ENCODE assay signal across 8 cellular contexts in genomic region chr19:18109731-18110671, GRCh38. TPM values are rescaled to one million over a fixed set of nuclear protein-coding genes. Genes with fewer than 3 reads are reported as not detected.
DNase-seq lines count a peak whose midpoint lies in the region; ATAC-seq, FAIRE-seq and TF ChIP-seq lines count a peak whose summit lies in the region.

No MANE protein-coding gene starts in this region.

- no peak for DNase-seq in GM19239 (ENCODE audit: insufficient read length, low spot score)
- DNase-seq in T-cell: peak in 12 of 34 experiments; percentile 12 to 54 (median 42)
- no peak for DNase-seq in chondrocyte (ENCODE audit: low spot score)
- DNase-seq in HepG2 (ENCODE audit: low spot score): peak; percentile 29
- DNase-seq in stimulated activated CD8-positive, alpha-beta memory T cell treated with anti-CD3 and anti-CD28 coated beads, Interleukin-2, amount 100 ng/mL, for 48 hours (ENCODE audit: low read depth in 2 of 2): peak; percentile 40 to 51
- no peak for DNase-seq in NCI-H524 treated with DMSO at 0.1 percent for 48 hours (lab: John Stamatoyannopoulos, UW)

- no TSS peak for BruUV-seq in HepG2 (replicated peaks; lab: Mats Ljungman, UMichigan)

- no peaks in the 10 kb centered on the region for H4K20me1 ChIP-seq in HepG2 (ENCODE audit: insufficient read depth, low read length)

- H3K4me1 Mint-ChIP-seq in T-cell (peaks cover 23 to 33% (median 32%) of the 10 kb centered on the region in 3 donors), chondrocyte (ENCODE audit: low read depth) (peaks cover 12% of the 10 kb centered on the region)

- FAIRE-seq in GM19239 (lab: Jason Lieb, UNC): peak; percentile 54
- FAIRE-seq in HepG2 (lab: Jason Lieb, UNC): no peak

- H2AFZ ChIP-seq in ACC112 (ENCODE audit: low read length, unreplicated experiment): peak overlapping the region; percentile 38
- H2AFZ ChIP-seq in HepG2 (ENCODE audit: low read length): no peak overlapping the region

- H3K27me3 ChIP-seq in ACC112 (ENCODE audit: insufficient read depth, low read length): no peaks in the 10 kb centered on the region
- no peaks in the 10 kb centered on the region for H3K27me3 ChIP-seq in HepG2 (ENCODE audit: control insufficient read depth in 1 of 2, insufficient read depth in 2 of 2, low read length in 2 of 2)

- TF ChIP-seq EP300 in HepG2 (IDR thresholded peaks at IDR 0.05; ENCODE audit: low read depth in 2 of 2, low read length in 2 of 2) (no peak), HepG2 (CRISPR knock-in tag; IDR thresholded peaks at IDR 0.05; ENCODE audit: borderline replicate concordance) (no peak)

- TF ChIP-seq CTCF in chondrocyte (IDR thresholded peaks at IDR 0.05) (peak; percentile 11), HepG2 (CRISPR knock-in tag; IDR thresholded peaks at IDR 0.05) (no peak)

- intact Hi-C loops in HepG2 (cut with micrococcal nuclease; ENCODE audit: unreplicated experiment): no loop called here

- H3K27ac Mint-ChIP-seq in T-cell (peak overlapping the region; percentile 85 to 88), chondrocyte (ENCODE audit: unreplicated experiment) (no peak overlapping the region)

- H3K9me3 ChIP-seq in HepG2 (ENCODE audit: low read length): no peaks in the 10 kb centered on the region

- in situ Hi-C loops in HepG2 (cut with HindIII; ENCODE audit: extremely low pct_ligation_motif_present, low pct_unique_long_range_greater_than_20kb): loop anchor here (5.0 kb wide), 1 partner anchor 42 kb away; the partner anchor contains the start of gene PIK3R2

- H3K9me3 Mint-ChIP-seq in T-cell (no peaks in the 10 kb centered on the region), chondrocyte (ENCODE audit: low read depth) (no peaks in the 10 kb centered on the region)

- H3K27ac ChIP-seq in ACC112 (ENCODE audit: low read depth, low read length): no peak overlapping the region
- H3K27ac ChIP-seq in HepG2 (ENCODE audit: extremely low read length, insufficient read depth, low read length): peak overlapping the region; percentile 94

- peak overlapping the region; percentile 79 for H3K9ac ChIP-seq in HepG2 (ENCODE audit: insufficient read depth, low read depth, low read length)

- TF ChIP-seq POLR2A in HepG2 (IDR thresholded peaks at IDR 0.05; ENCODE audit: insufficient read depth in 1 of 2, low read depth in 2 of 2, low read length in 2 of 2): peak; percentile 49 to 77; a peak in 2 of 4 replicates

- no peaks in the 10 kb centered on the region for H3K27me3 Mint-ChIP-seq in T-cell
- H3K27me3 Mint-ChIP-seq in chondrocyte (ENCODE audit: low read depth): no peaks in the 10 kb centered on the region

- H3K4me3 Mint-ChIP-seq in T-cell (peak overlapping the region; percentile 72 to 81 (median 77)), chondrocyte (ENCODE audit: unreplicated experiment) (peak overlapping the region; percentile 69)

- H3K36me3 Mint-ChIP-seq in T-cell: no peaks in the 10 kb centered on the region
- H3K36me3 Mint-ChIP-seq in chondrocyte (ENCODE audit: low read depth): no peaks in the 10 kb centered on the region

- POLR2A ChIA-PET in T-cell (lab: Charles Lee) (interaction anchor here in 1 of 2 donors (0.6 kb wide), 1 partner anchor 18 kb away, joined by 3 read pairs; no protein-coding TSS in a partner anchor), HepG2 (lab: Yijun Ruan, JAX) (interaction anchor here (0.6 to 2.7 kb wide), 19 partner anchors 8 to 276 kb away, joined by 3 to 18 read pairs (median 5); partner anchors contain the start of genes GDF15, IFI30, IL12RB1 and MAST3)

- ATAC-seq in T-cell (replicated peaks in 1 of 4) (peak; percentile 79 to 81 (median 80)), HepG2 (peak; percentile 87), GM18511 (IDR thresholded peaks at IDR 0.05; ENCODE audit: unreplicated experiment) (no peak)

- WGBS in HepG2 (ENCODE audit: low lambda C conversion rate): no CpG with 5 or more reads among the region's 97 CpGs

- H3K79me2 ChIP-seq in ACC112 (ENCODE audit: control insufficient read depth, insufficient read depth, low read length, unreplicated experiment) (no peaks in the 10 kb centered on the region), HepG2 (ENCODE audit: insufficient read depth, low read length) (no peaks in the 10 kb centered on the region)

- H3K4me3 ChIP-seq in ACC112 (ENCODE audit: low read depth, low read length) (peak overlapping the region; percentile 90), HepG2 (replicated peaks in 1 of 3; ENCODE audit: insufficient read depth in 1 of 3, low read depth in 2 of 3, low read length in 3 of 3) (peak overlapping the region; percentile 78 to 92 (median 88))

- no peaks in the 10 kb centered on the region for H3K36me3 ChIP-seq in ACC112 (ENCODE audit: insufficient read depth, low read length)
- H3K36me3 ChIP-seq in HepG2 (replicated peaks in 1 of 2; ENCODE audit: control insufficient read depth in 1 of 2, insufficient read depth in 2 of 2, low read length in 2 of 2): 0 out of 5 replicates have a peak, but pooled peaks cover 0 to 8% of the 10 kb centered on the region in 2 experiments

- no peaks in the 10 kb centered on the region for H3K4me1 ChIP-seq in ACC112 (ENCODE audit: control insufficient read depth, insufficient read depth, low read length, unreplicated experiment)
- H3K4me1 ChIP-seq in HepG2 (ENCODE audit: insufficient read depth, low read length): peaks cover 41% of the 10 kb centered on the region

- CTCF ChIA-PET in T-cell (lab: Charles Lee): interaction anchor here (0.6 kb wide), 3 partner anchors 9 to 303 kb away, joined by 3 to 9 read pairs (median 7); no protein-coding TSS in a partner anchor
- CTCF ChIA-PET in HepG2 (lab: Yijun Ruan, JAX; ENCODE audit: low intra/inter-chr PET ratio, low total read pairs): no interaction called here

- peak; percentile 45; the same call in 1 of the 2 replicates for TF ChIP-seq RAD21 in HepG2 (CRISPR knock-in tag; IDR thresholded peaks at IDR 0.05)

- H3K4me2 ChIP-seq in HepG2 (ENCODE audit: low read depth, low read length): peak overlapping the region; percentile 93

RNA-seq across cellular contexts. Expression of gene MAST3, which starts 12.4 kb away (rescaled TPM):
- total RNA-seq in T-cell: 10 to 100 TPM; 42.0 to 60.2 (median 53.2) TPM
- 9.7 to 10.1 TPM (median 10.0 TPM) in 3 replicates for total RNA-seq in chondrocyte
- 4.1 and 4.5 TPM in 2 replicates for total RNA-seq in HepG2 (2016; rRNA removed; fragmentation: Illumina TruSeq; extraction: Trizol)
- total RNA-seq in HepG2 (2016; cell fraction: cytosol; rRNA removed; fragmentation: Illumina TruSeq; extraction: Trizol; ENCODE audit: low read depth): 1.9 and 2.8 TPM in 2 replicates
- total RNA-seq in HepG2 (2016; cell fraction: insoluble cytoplasmic fraction; rRNA removed; fragmentation: Illumina TruSeq; extraction: Trizol): 3.6 and 4.1 TPM in 2 replicates
- 4.4 and 5.1 TPM in 2 replicates for total RNA-seq in HepG2 (2016; cell fraction: membrane; rRNA removed; fragmentation: Illumina TruSeq; extraction: Trizol)
- total RNA-seq in HepG2 (2016; cell fraction: nucleus; rRNA removed; fragmentation: Illumina TruSeq; extraction: Trizol): 5.3 and 7.5 TPM in 2 replicates
- 4.6 and 6.0 TPM in 2 replicates for polyA plus RNA-seq in HepG2 (2011; rRNA removed)
- 2.0 and 2.4 TPM in 2 replicates for polyA plus RNA-seq in HepG2 (2011; cell fraction: cytosol; rRNA removed)
- polyA plus RNA-seq in HepG2 (2011; cell fraction: nucleus; rRNA removed): 18.7 and 20.6 TPM in 2 replicates
- 5.2 and 6.4 TPM in 2 replicates for polyA plus RNA-seq in HepG2 (2012)
- 1.0 and 1.1 TPM in 2 replicates for polyA plus RNA-seq in HepG2 (2016; cell fraction: cytosol; fragmentation: Illumina TruSeq; extraction: Trizol; ENCODE audit: low read depth)
- 4.1 and 5.8 TPM in 2 replicates for polyA plus RNA-seq in HepG2 (2016; cell fraction: insoluble cytoplasmic fraction; fragmentation: Illumina TruSeq; extraction: Trizol; ENCODE audit: low read depth)
- polyA plus RNA-seq in HepG2 (2016; cell fraction: membrane; fragmentation: Illumina TruSeq; extraction: Trizol; ENCODE audit: low read depth): 2.0 and 2.2 TPM in 2 replicates
- 22.7 and 26.8 TPM in 2 replicates for polyA plus RNA-seq in HepG2 (2016; cell fraction: nucleus; fragmentation: Illumina TruSeq; extraction: Trizol; ENCODE audit: insufficient read depth, low read depth)
- polyA minus RNA-seq in HepG2 (2011; rRNA and poly(A)+ RNA removed; ENCODE audit: low replicate concordance): 3.2 and 9.3 TPM in 2 replicates
- polyA minus RNA-seq in HepG2 (2011; cell fraction: cytosol; rRNA and poly(A)+ RNA removed): 6.7 and 7.6 TPM in 2 replicates
- 7.3 and 8.5 TPM in 2 replicates for polyA minus RNA-seq in HepG2 (2011; cell fraction: nucleus; rRNA and poly(A)+ RNA removed)

RNA-seq across cellular contexts. Expression of gene IL12RB1, which starts 23.3 kb away (rescaled TPM):
- total RNA-seq in T-cell (10 to 100 TPM; 26.3 to 45.2 (median 39.3) TPM), chondrocyte (not detected in 3 replicates), HepG2 (2016; rRNA removed; fragmentation: Illumina TruSeq; extraction: Trizol) (0.04 TPM in 1 of 2 replicates, not detected in the other)
- not detected in 2 replicates for total RNA-seq in HepG2 (2016; cell fraction: cytosol; rRNA removed; fragmentation: Illumina TruSeq; extraction: Trizol; ENCODE audit: low read depth)
- 0.09 TPM in 1 of 2 replicates, not detected in the other for total RNA-seq in HepG2 (2016; cell fraction: insoluble cytoplasmic fraction; rRNA removed; fragmentation: Illumina TruSeq; extraction: Trizol)
- 0.12 TPM in 1 of 2 replicates, not detected in the other for total RNA-seq in HepG2 (2016; cell fraction: membrane; rRNA removed; fragmentation: Illumina TruSeq; extraction: Trizol)
- total RNA-seq in HepG2 (2016; cell fraction: nucleus; rRNA removed; fragmentation: Illumina TruSeq; extraction: Trizol): not detected in 2 replicates
- 0.03 and 0.13 TPM in 2 replicates for polyA plus RNA-seq in HepG2 (2011; rRNA removed)
- 0.10 and 0.19 TPM in 2 replicates for polyA plus RNA-seq in HepG2 (2011; cell fraction: cytosol; rRNA removed)
- polyA plus RNA-seq in HepG2 (2011; cell fraction: nucleus; rRNA removed): 0.27 and 0.35 TPM in 2 replicates
- 0.12 TPM in 1 of 2 replicates, not detected in the other for polyA plus RNA-seq in HepG2 (2012)
- not detected in 2 replicates for polyA plus RNA-seq in HepG2 (2016; cell fraction: cytosol; fragmentation: Illumina TruSeq; extraction: Trizol; ENCODE audit: low read depth)
- not detected in 2 replicates for polyA plus RNA-seq in HepG2 (2016; cell fraction: insoluble cytoplasmic fraction; fragmentation: Illumina TruSeq; extraction: Trizol; ENCODE audit: low read depth)
- 0.09 TPM in 1 of 2 replicates, not detected in the other for polyA plus RNA-seq in HepG2 (2016; cell fraction: membrane; fragmentation: Illumina TruSeq; extraction: Trizol; ENCODE audit: low read depth)
- polyA plus RNA-seq in HepG2 (2016; cell fraction: nucleus; fragmentation: Illumina TruSeq; extraction: Trizol; ENCODE audit: insufficient read depth, low read depth): 0.20 TPM in 1 of 2 replicates, not detected in the other
- polyA minus RNA-seq in HepG2 (2011; rRNA and poly(A)+ RNA removed; ENCODE audit: low replicate concordance): 0.12 and 0.36 TPM in 2 replicates
- polyA minus RNA-seq in HepG2 (2011; cell fraction: cytosol; rRNA and poly(A)+ RNA removed): not detected in 2 replicates
- not detected in 2 replicates for polyA minus RNA-seq in HepG2 (2011; cell fraction: nucleus; rRNA and poly(A)+ RNA removed)

RNA-seq across cellular contexts. Expression of gene PIK3R2, which starts 43.0 kb away (rescaled TPM):
- total RNA-seq in T-cell (10 to 100 TPM; 11.8 to 25.5 (median 17.6) TPM), chondrocyte (67.6 to 96.3 TPM (median 73.1 TPM) in 3 replicates), HepG2 (2016; rRNA removed; fragmentation: Illumina TruSeq; extraction: Trizol) (15.8 and 25.3 TPM in 2 replicates)
- 13.7 and 16.1 TPM in 2 replicates for total RNA-seq in HepG2 (2016; cell fraction: cytosol; rRNA removed; fragmentation: Illumina TruSeq; extraction: Trizol; ENCODE audit: low read depth)
- total RNA-seq in HepG2 (2016; cell fraction: insoluble cytoplasmic fraction; rRNA removed; fragmentation: Illumina TruSeq; extraction: Trizol): 12.5 and 18.3 TPM in 2 replicates
- 33.3 and 40.2 TPM in 2 replicates for total RNA-seq in HepG2 (2016; cell fraction: membrane; rRNA removed; fragmentation: Illumina TruSeq; extraction: Trizol)
- 14.5 and 18.4 TPM in 2 replicates for total RNA-seq in HepG2 (2016; cell fraction: nucleus; rRNA removed; fragmentation: Illumina TruSeq; extraction: Trizol)
- polyA plus RNA-seq in HepG2 (2011; rRNA removed): 18.6 and 27.2 TPM in 2 replicates
- polyA plus RNA-seq in HepG2 (2011; cell fraction: cytosol; rRNA removed): 17.0 and 21.2 TPM in 2 replicates
- 35.7 and 42.1 TPM in 2 replicates for polyA plus RNA-seq in HepG2 (2011; cell fraction: nucleus; rRNA removed)
- 39.2 and 39.3 TPM in 2 replicates for polyA plus RNA-seq in HepG2 (2012)
- polyA plus RNA-seq in HepG2 (2016; cell fraction: cytosol; fragmentation: Illumina TruSeq; extraction: Trizol; ENCODE audit: low read depth): 8.4 and 11.9 TPM in 2 replicates
- 30.5 and 42.6 TPM in 2 replicates for polyA plus RNA-seq in HepG2 (2016; cell fraction: insoluble cytoplasmic fraction; fragmentation: Illumina TruSeq; extraction: Trizol; ENCODE audit: low read depth)
- polyA plus RNA-seq in HepG2 (2016; cell fraction: membrane; fragmentation: Illumina TruSeq; extraction: Trizol; ENCODE audit: low read depth): 46.8 and 48.0 TPM in 2 replicates
- 60.8 and 65.6 TPM in 2 replicates for polyA plus RNA-seq in HepG2 (2016; cell fraction: nucleus; fragmentation: Illumina TruSeq; extraction: Trizol; ENCODE audit: insufficient read depth, low read depth)
- 18.1 and 22.4 TPM in 2 replicates for polyA minus RNA-seq in HepG2 (2011; rRNA and poly(A)+ RNA removed; ENCODE audit: low replicate concordance)
- 12.0 and 21.3 TPM in 2 replicates for polyA minus RNA-seq in HepG2 (2011; cell fraction: cytosol; rRNA and poly(A)+ RNA removed)
- polyA minus RNA-seq in HepG2 (2011; cell fraction: nucleus; rRNA and poly(A)+ RNA removed): 12.7 and 19.6 TPM in 2 replicates

Comparison
In these comparisons a context has a peak if more than half of its experiments do, and no peak if none do; other contexts are left out.
1. DNase-seq: peak in HepG2 (single experiment) and stimulated activated CD8-positive, alpha-beta memory T cell treated with anti-CD3 and anti-CD28 coated beads, Interleukin-2, amount 100 ng/mL, for 48 hours (2 of 2); none in GM19239 (single experiment), chondrocyte (single experiment) and NCI-H524 treated with DMSO at 0.1 percent for 48 hours (single experiment).
2. RNA of gene IL12RB1, which starts 23.3 kb away (total RNA-seq): 26.3 to 45.2 TPM in T-cell; 0.04 to 0.12 TPM in HepG2 and not detected in chondrocyte; every median in the first group is over 10 times any median in the second.